In the genomic region with DNA sequence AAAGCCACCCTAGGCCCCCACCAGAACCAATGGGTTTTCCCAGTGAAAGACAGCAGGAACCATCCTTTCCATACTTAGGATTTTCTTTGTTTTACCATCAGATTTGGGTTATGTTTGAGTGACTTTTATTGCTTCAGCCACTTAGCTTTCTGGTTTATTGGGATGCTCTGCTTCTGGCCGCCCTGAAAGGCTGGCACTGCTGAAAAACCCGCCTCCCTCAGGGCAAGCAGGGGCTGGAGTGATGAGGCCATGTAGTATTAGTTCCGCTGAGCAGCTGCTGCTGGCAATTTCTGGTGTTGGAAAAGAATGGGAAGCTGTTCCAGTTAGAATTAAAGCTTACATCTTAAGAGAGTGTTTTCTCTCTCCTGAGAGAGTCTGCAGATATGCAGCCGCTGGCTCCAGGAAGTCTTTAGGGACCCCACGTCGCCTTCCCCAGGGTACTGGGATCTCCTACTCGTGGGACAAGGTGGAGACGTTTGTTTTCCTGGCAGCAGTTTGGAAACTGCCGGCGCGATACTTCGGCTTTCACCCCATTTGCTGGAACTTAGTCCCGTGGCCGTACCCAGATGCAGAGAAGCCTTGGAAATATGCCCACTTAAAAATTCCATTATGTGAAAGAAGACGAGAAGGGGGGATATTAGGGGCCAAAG, we compare ENCODE assay signal across 9 cellular contexts.
DNase-seq lines count a peak whose midpoint lies in the region; ATAC-seq, FAIRE-seq and TF ChIP-seq lines count a peak whose summit lies in the region.
"Had no signal": no experiment of that assay in that cellular context is flagged by ENCODE, and none has a peak within 500 bp of the region (broad histone marks: within the 10 kb centered on the region; RNA-seq: fewer than 3 reads in every experiment).

No MANE protein-coding gene starts in this region.

- H3K27ac ChIP-seq in ACC112 (ENCODE audit: low read depth, low read length) (no peak overlapping the region), small intestine (ENCODE audit: low read depth in 1 of 2, low read length in 1 of 2) (no peak overlapping the region)

- H3K9me3 ChIP-seq in small intestine (ENCODE audit: control insufficient read depth, low read depth) = no peaks in the 10 kb centered on the region

- H3K36me3 ChIP-seq in ACC112 (ENCODE audit: insufficient read depth, low read length) (no peaks in the 10 kb centered on the region), small intestine (ENCODE audit: control insufficient read depth in 2 of 2, insufficient read depth in 2 of 2, low read length in 2 of 2) (no peaks in the 10 kb centered on the region)

- no peak for ATAC-seq in HG02870 (IDR thresholded peaks at IDR 0.05; ENCODE audit: unreplicated experiment)

- peak; percentile 5 for DNase-seq in NCI-H69 (lab: John Stamatoyannopoulos, UW)
- peak; percentile 66 for DNase-seq in fibroblast of pulmonary artery (ENCODE audit: low read depth)
- DNase-seq in nucleus accumbens (lab: John Stamatoyannopoulos, UW) = peak in 33 of 56 donors; percentile 3 to 58 (median 29)
- DNase-seq in NOMO-1 treated with dmso at 0.1 percent for 144 hours (lab: John Stamatoyannopoulos, UW; ENCODE audit: unreplicated experiment) = no peak
- DNase-seq in NCI-H2196 treated with DMSO at 0.1 percent for 48 hours (lab: John Stamatoyannopoulos, UW; ENCODE audit: unreplicated experiment) = no peak
- no peak for DNase-seq in small intestine

- H3K4me3 ChIP-seq in ACC112 (ENCODE audit: low read depth, low read length) (peak overlapping the region; percentile 55), fibroblast of pulmonary artery (replicated peaks; ENCODE audit: low read depth, low read length) (peak overlapping the region; percentile 43), small intestine (ENCODE audit: low read depth in 1 of 2, low read length in 2 of 2) (no peak overlapping the region)

- H3K4me1 ChIP-seq in ACC112 (ENCODE audit: control insufficient read depth, insufficient read depth, low read length, unreplicated experiment) (peaks cover 14% of the 10 kb centered on the region), small intestine (ENCODE audit: control insufficient read depth in 2 of 2, insufficient read depth in 1 of 2, low read depth in 1 of 2, low read length in 1 of 2) (no peaks in the 10 kb centered on the region)

- WGBS in small intestine, 3 donors = 64 to 86% (median 68%) methylated on average over 15 of the region's 15 CpGs

- H3K27me3 ChIP-seq in ACC112 (ENCODE audit: insufficient read depth, low read length) = no peaks in the 10 kb centered on the region
- H3K27me3 ChIP-seq in small intestine (ENCODE audit: control insufficient read depth in 2 of 2, insufficient read depth in 2 of 2, low read length in 2 of 2) = no peaks in the 10 kb centered on the region

- no peaks in the 10 kb centered on the region for H3K79me2 ChIP-seq in ACC112 (ENCODE audit: control insufficient read depth, insufficient read depth, low read length, unreplicated experiment)

- FAIRE-seq in small intestine (lab: Jason Lieb, UNC) = no peak
- FAIRE-seq: GM19239 had no signal

- H2AFZ ChIP-seq in ACC112 (ENCODE audit: low read length, unreplicated experiment) = peak overlapping the region; percentile 56

- TF ChIP-seq CTCF in fibroblast of pulmonary artery (IDR thresholded peaks at IDR 0.05; ENCODE audit: low read length, missing control alignments) = no peak

Comparison
In these comparisons a context has a peak if more than half of its experiments do, and no peak if none do; other contexts are left out.
1. H3K4me3 ChIP-seq: peak in ACC112 (single experiment) and fibroblast of pulmonary artery (single experiment); none in small intestine (0 of 2).
2. DNase-seq: peak in NCI-H69 (single experiment), fibroblast of pulmonary artery (single experiment) and nucleus accumbens (33 of 56); none in NOMO-1 treated with dmso at 0.1 percent for 144 hours (single experiment), NCI-H2196 treated with DMSO at 0.1 percent for 48 hours (single experiment) and small intestine (single experiment).